ENCODE assay signal across 17 cellular contexts in genomic region chr16:86680661-86681439, GRCh38.
DNase-seq lines count a peak whose midpoint lies in the region; ATAC-seq, FAIRE-seq and TF ChIP-seq lines count a peak whose summit lies in the region.
"Had no signal": no experiment of that assay in that cellular context is flagged by ENCODE, and none has a peak within 500 bp of the region (broad histone marks: within the 10 kb centered on the region; RNA-seq: fewer than 3 reads in every experiment).

No MANE protein-coding gene starts in this region.

- ATAC-seq in right cardiac atrium (peak; percentile 8 to 42), GM18907 (IDR thresholded peaks at IDR 0.05; ENCODE audit: unreplicated experiment) (no peak)
- ATAC-seq: effector memory CD8-positive, alpha-beta T cell had no signal

- FAIRE-seq in H54 (lab: Jason Lieb, UNC), result no peak
- FAIRE-seq: G401.6 had no signal

- H3K9me3 ChIP-seq in right cardiac atrium (ENCODE audit: control insufficient read depth, low read length), result no peaks in the 10 kb centered on the region

- DNase-seq in H54 (ENCODE audit: insufficient read length, low spot score) (peak; percentile 23), astrocyte of the spinal cord (ENCODE audit: low read depth, low spot score) (peak; percentile 69), right cardiac atrium (peak in 1 of 3 donors; percentile 63), stromal cell of bone marrow (ENCODE audit: low read depth) (peak; percentile 56), NCI-H748 treated with DMSO at 0.1 percent for 48 hours (lab: John Stamatoyannopoulos, UW) (no peak), foreskin fibroblast (no peak), NCI-H2227 treated with DMSO at 0.1 percent for 48 hours (lab: John Stamatoyannopoulos, UW) (no peak)
- DNase-seq: activated CD4-positive, CD25-positive, alpha-beta regulatory T cell; activated T-cell treated with anti-CD3 and anti-CD28 coated beads, Interleukin-2, amount 50 U/mL, for 1 hour; amygdala; CD4-positive, CD25-positive, alpha-beta regulatory T cell; effector memory CD8-positive, alpha-beta T cell; NCI-H2107; stimulated activated CD4-positive, alpha-beta T cell treated with anti-CD3 and anti-CD28 coated beads, Interleukin-1b, Interleukin-23, amount 100 ng/mL, for 48 hours had no signal

- H3K27ac ChIP-seq in right cardiac atrium (ENCODE audit: low read length), result peak overlapping the region; percentile 47
- H3K27ac ChIP-seq: KMS-11 had no signal

- in situ Hi-C loops in astrocyte of the spinal cord (cut with HindIII; ENCODE audit: low sequenced_read_pairs), result no loop called here

- intact Hi-C loops in right cardiac atrium (cut with DNase I), result no loop called here

- no peaks in the 10 kb centered on the region for H3K4me1 ChIP-seq in right cardiac atrium (ENCODE audit: control insufficient read depth, insufficient read depth, low read length)

- TF ChIP-seq POLR2A in H54 (IDR thresholded peaks at IDR 0.05; ENCODE audit: low read depth, low read length), result no peak

- no peak for TF ChIP-seq CTCF in astrocyte of the spinal cord (IDR thresholded peaks at IDR 0.05; ENCODE audit: low read depth, low read length)
- no peak for TF ChIP-seq CTCF in foreskin fibroblast (IDR thresholded peaks at IDR 0.05; ENCODE audit: low read depth, low read length)

- WGBS in right cardiac atrium, result 46% methylated on average over 26 of the region's 26 CpGs

- no peak overlapping the region for H3K4me3 ChIP-seq in astrocyte of the spinal cord (ENCODE audit: low read depth, low read length)
- no peak overlapping the region for H3K4me3 ChIP-seq in right cardiac atrium (ENCODE audit: low read length)
- H3K4me3 ChIP-seq in foreskin fibroblast (ENCODE audit: low read depth in 1 of 2, low read length in 2 of 2), result no peak overlapping the region

- H3K27me3 ChIP-seq in right cardiac atrium (ENCODE audit: control insufficient read depth, insufficient read depth), result no peaks in the 10 kb centered on the region

Comparison
In these comparisons a context has a peak if more than half of its experiments do, and no peak if none do; other contexts are left out.
1. DNase-seq: peak in H54 (single experiment), astrocyte of the spinal cord (single experiment) and stromal cell of bone marrow (single experiment); none in NCI-H748 treated with DMSO at 0.1 percent for 48 hours (single experiment), foreskin fibroblast (0 of 2) and NCI-H2227 treated with DMSO at 0.1 percent for 48 hours (single experiment).